ENCODE assay signal across 8 cellular contexts in the genomic region with DNA sequence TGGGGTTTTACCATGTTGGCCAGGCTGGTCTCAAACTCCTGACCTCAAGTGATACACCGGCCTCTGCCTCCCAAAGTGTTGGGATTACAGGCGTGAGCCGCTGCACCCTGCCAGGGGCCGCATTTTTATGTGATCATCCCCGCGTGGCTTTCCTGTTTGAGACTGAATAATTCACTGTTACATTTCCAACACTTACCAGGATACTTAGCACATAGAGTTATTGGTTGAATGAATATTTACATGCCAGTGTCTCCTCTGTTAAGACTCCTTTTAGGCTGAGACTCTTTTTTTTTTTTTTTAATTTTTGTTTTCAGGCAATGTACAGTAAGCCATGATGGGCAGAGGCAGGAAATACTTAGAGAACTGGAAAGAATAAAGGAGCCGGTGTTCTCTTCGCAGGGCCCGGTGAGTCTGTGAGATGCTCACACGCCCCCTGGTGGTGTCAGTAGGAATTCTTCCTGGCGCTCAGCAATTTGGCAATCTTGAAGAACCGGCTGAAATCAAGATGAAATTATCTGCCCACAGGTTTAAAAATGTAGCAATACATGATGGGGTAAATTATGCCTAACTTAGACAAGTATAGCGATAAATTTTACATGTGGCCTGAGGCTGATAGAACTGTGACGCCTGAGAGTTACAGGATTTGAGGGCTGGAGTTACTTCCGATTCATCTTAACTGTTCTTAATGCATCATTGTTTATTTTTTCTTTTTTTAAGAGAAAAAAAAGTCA. TPM values are rescaled to one million over a fixed set of nuclear protein-coding genes. Genes with fewer than 3 reads are reported as not detected.
DNase-seq lines count a peak whose midpoint lies in the region; ATAC-seq and TF ChIP-seq lines count a peak whose summit lies in the region.

No MANE protein-coding gene starts in this region.

- ATAC-seq in GM23338 (peak; percentile 88), HG03139 (IDR thresholded peaks at IDR 0.05; ENCODE audit: unreplicated experiment) (no peak)

- no peaks in the 10 kb centered on the region for H3K9me3 Mint-ChIP-seq in GM23338

- H3K27ac ChIP-seq in GM23338 (ENCODE audit: low read depth) (no peak overlapping the region), caudate nucleus (ENCODE audit: low read depth, low read length) (peak overlapping the region; percentile 48)

- no peaks in the 10 kb centered on the region for H4K20me1 ChIP-seq in GM23338 (replicated peaks; ENCODE audit: insufficient read depth)

- H3K4me2 ChIP-seq in GM23338, result no peak overlapping the region

- no peaks in the 10 kb centered on the region for H3K36me3 Mint-ChIP-seq in GM23338 (ENCODE audit: low read depth)

- no peaks in the 10 kb centered on the region for H3K9me2 ChIP-seq in GM23338 (ENCODE audit: insufficient read depth)

- H2AFZ ChIP-seq in GM23338, result no peak overlapping the region

- H3K27me3 Mint-ChIP-seq in GM23338 (ENCODE audit: insufficient read depth, low read depth, poor library complexity), result peaks cover 6% of the 10 kb centered on the region

- TF ChIP-seq CTCF in GM23338 (conservative IDR thresholded peaks at IDR 0.05; ENCODE audit: low read depth in 2 of 2), result peak; percentile 83 to 96
- TF ChIP-seq CTCF in kidney epithelial cell (IDR thresholded peaks at IDR 0.05; ENCODE audit: insufficient read depth, low read length, poor library complexity, severe bottlenecking), result peak; percentile 93

- H3K27ac Mint-ChIP-seq in GM23338, result no peak overlapping the region

- H3K36me3 ChIP-seq in GM23338 (ENCODE audit: insufficient read depth) (no peaks in the 10 kb centered on the region), kidney epithelial cell (ENCODE audit: control insufficient read depth, insufficient read depth, low read length) (no peaks in the 10 kb centered on the region)

- peak; percentile 85 for DNase-seq in AG08396 (ENCODE audit: low spot score)
- peak; percentile 92 for DNase-seq in GM23338 (ENCODE audit: low spot score)
- DNase-seq in NCI-H446 treated with DMSO at 0.1 percent for 48 hours (lab: John Stamatoyannopoulos, UW), result peak; percentile 37
- DNase-seq in activated CD4-positive, CD25-positive, alpha-beta regulatory T cell treated with anti-CD3 and anti-CD28 coated beads, Interleukin-2, amount 50 U/mL, for 16 hours (ENCODE audit: low read depth, low spot score), result peak; percentile 69
- peak in 59 of 61 donors; percentile 30 to 93 (median 68) for DNase-seq in caudate nucleus (lab: John Stamatoyannopoulos, UW)
- DNase-seq in kidney epithelial cell (ENCODE audit: low read depth), result peak; percentile 49
- DNase-seq in stimulated activated CD4-positive, alpha-beta T cell treated with anti-CD3 and anti-CD28 coated beads, Interleukin-1b, Interleukin-23, amount 100 ng/mL, for 24 hours (ENCODE audit: low read depth in 4 of 4, low spot score in 1 of 4), result peak; percentile 63 to 75 (median 70)

- no peak overlapping the region for H3K4me3 ChIP-seq in GM23338
- H3K4me3 ChIP-seq in kidney epithelial cell (ENCODE audit: low read depth, low read length), result no peak overlapping the region

- 0 out of 3 replicates have a peak, but pooled peaks cover 2% of the 10 kb centered on the region for H3K4me1 Mint-ChIP-seq in GM23338

- H3K4me1 ChIP-seq in GM23338 (ENCODE audit: insufficient read depth), result no peaks in the 10 kb centered on the region

- no peak overlapping the region for H3K4me3 Mint-ChIP-seq in GM23338

- no peaks in the 10 kb centered on the region for H3K27me3 ChIP-seq in GM23338 (ENCODE audit: insufficient read depth)
- no peaks in the 10 kb centered on the region for H3K27me3 ChIP-seq in kidney epithelial cell (ENCODE audit: control insufficient read depth, insufficient read depth, low read length)

- H3K79me2 ChIP-seq in GM23338 (replicated peaks; ENCODE audit: insufficient read depth), result no peaks in the 10 kb centered on the region

- H3F3A ChIP-seq in GM23338 (replicated peaks; ENCODE audit: low read depth), result no peaks in the 10 kb centered on the region

TF ChIP-seq in GM23338, 12 proteins besides CTCF, POLR2A, EP300 and RAD21 (continues in another document):
- TF ChIP-seq JUNB (IDR thresholded peaks at IDR 0.05; ENCODE audit: unreplicated experiment) (no peak), ZNF331 (CRISPR knock-in tag; IDR thresholded peaks at IDR 0.05; ENCODE audit: low read depth) (no peak), POLR2AphosphoS5 (IDR thresholded peaks at IDR 0.05; ENCODE audit: low read depth) (no peak), EZH2phosphoT487 (IDR thresholded peaks at IDR 0.05; ENCODE audit: unreplicated experiment) (no peak), STAT1 (IDR thresholded peaks at IDR 0.05; ENCODE audit: unreplicated experiment) (no peak), ZNF114 (CRISPR knock-in tag; IDR thresholded peaks at IDR 0.05) (no peak), NANOG (IDR thresholded peaks at IDR 0.05; ENCODE audit: borderline replicate concordance) (no peak)
- TF ChIP-seq, protein P1, sequence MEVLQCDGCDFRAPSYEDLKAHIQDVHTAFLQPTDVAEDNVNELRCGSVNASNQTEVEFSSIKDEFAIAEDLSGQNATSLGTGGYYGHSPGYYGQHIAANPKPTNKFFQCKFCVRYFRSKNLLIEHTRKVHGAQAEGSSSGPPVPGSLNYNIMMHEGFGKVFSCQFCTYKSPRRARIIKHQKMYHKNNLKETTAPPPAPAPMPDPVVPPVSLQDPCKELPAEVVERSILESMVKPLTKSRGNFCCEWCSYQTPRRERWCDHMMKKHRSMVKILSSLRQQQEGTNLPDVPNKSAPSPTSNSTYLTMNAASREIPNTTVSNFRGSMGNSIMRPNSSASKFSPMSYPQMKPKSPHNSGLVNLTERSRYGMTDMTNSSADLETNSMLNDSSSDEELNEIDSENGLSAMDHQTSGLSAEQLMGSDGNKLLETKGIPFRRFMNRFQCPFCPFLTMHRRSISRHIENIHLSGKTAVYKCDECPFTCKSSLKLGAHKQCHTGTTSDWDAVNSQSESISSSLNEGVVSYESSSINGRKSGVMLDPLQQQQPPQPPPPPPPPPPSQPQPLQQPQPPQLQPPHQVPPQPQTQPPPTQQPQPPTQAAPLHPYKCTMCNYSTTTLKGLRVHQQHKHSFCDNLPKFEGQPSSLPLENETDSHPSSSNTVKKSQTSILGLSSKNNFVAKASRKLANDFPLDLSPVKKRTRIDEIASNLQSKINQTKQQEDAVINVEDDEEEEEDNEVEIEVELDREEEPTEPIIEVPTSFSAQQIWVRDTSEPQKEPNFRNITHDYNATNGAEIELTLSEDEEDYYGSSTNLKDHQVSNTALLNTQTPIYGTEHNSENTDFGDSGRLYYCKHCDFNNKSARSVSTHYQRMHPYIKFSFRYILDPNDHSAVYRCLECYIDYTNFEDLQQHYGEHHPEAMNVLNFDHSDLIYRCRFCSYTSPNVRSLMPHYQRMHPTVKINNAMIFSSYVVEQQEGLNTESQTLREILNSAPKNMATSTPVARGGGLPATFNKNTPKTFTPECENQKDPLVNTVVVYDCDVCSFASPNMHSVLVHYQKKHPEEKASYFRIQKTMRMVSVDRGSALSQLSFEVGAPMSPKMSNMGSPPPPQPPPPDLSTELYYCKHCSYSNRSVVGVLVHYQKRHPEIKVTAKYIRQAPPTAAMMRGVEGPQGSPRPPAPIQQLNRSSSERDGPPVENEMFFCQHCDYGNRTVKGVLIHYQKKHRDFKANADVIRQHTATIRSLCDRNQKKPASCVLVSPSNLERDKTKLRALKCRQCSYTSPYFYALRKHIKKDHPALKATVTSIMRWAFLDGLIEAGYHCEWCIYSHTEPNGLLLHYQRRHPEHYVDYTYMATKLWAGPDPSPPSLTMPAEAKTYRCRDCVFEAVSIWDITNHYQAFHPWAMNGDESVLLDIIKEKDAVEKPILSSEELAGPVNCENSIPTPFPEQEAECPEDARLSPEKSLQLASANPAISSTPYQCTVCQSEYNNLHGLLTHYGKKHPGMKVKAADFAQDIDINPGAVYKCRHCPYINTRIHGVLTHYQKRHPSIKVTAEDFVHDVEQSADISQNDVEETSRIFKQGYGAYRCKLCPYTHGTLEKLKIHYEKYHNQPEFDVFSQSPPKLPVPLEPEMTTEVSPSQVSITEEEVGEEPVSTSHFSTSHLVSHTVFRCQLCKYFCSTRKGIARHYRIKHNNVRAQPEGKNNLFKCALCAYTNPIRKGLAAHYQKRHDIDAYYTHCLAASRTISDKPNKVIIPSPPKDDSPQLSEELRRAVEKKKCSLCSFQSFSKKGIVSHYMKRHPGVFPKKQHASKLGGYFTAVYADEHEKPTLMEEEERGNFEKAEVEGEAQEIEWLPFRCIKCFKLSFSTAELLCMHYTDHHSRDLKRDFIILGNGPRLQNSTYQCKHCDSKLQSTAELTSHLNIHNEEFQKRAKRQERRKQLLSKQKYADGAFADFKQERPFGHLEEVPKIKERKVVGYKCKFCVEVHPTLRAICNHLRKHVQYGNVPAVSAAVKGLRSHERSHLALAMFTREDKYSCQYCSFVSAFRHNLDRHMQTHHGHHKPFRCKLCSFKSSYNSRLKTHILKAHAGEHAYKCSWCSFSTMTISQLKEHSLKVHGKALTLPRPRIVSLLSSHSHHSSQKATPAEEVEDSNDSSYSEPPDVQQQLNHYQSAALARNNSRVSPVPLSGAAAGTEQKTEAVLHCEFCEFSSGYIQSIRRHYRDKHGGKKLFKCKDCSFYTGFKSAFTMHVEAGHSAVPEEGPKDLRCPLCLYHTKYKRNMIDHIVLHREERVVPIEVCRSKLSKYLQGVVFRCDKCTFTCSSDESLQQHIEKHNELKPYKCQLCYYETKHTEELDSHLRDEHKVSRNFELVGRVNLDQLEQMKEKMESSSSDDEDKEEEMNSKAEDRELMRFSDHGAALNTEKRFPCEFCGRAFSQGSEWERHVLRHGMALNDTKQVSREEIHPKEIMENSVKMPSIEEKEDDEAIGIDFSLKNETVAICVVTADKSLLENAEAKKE (CRISPR knock-in tag; IDR thresholded peaks at IDR 0.05), result no peak
- TF ChIP-seq, protein P2, sequence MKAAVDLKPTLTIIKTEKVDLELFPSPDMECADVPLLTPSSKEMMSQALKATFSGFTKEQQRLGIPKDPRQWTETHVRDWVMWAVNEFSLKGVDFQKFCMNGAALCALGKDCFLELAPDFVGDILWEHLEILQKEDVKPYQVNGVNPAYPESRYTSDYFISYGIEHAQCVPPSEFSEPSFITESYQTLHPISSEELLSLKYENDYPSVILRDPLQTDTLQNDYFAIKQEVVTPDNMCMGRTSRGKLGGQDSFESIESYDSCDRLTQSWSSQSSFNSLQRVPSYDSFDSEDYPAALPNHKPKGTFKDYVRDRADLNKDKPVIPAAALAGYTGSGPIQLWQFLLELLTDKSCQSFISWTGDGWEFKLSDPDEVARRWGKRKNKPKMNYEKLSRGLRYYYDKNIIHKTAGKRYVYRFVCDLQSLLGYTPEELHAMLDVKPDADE (IDR thresholded peaks at IDR 0.05), result no peak

RNA-seq across cellular contexts. Expression of a gene that starts 7.6 kb away (rescaled TPM):
- 211 and 279 TPM in 2 replicates for total RNA-seq in GM23338 (2014; rRNA removed; shearing (Covaris generic))
- polyA plus RNA-seq in GM23338 (2016; fragmentation: Nextera tagmentation; extraction: Ambion mirVana), result 153 and 155 TPM in 2 replicates
- total RNA-seq in kidney epithelial cell, result 138 and 216 TPM in 2 replicates

RNA-seq across cellular contexts. Expression of a gene that starts 13.2 kb away (rescaled TPM):
- total RNA-seq in GM23338 (2014; rRNA removed; shearing (Covaris generic)), result 8.7 and 9.3 TPM in 2 replicates
- polyA plus RNA-seq in GM23338 (2016; fragmentation: Nextera tagmentation; extraction: Ambion mirVana), result 4.9 and 5.3 TPM in 2 replicates
- 3.9 and 5.1 TPM in 2 replicates for total RNA-seq in kidney epithelial cell

RNA-seq across cellular contexts. Expression of a gene that starts 54.2 kb away (rescaled TPM):
- total RNA-seq in GM23338 (2014; rRNA removed; shearing (Covaris generic)), result 2.9 and 4.2 TPM in 2 replicates
- polyA plus RNA-seq in GM23338 (2016; fragmentation: Nextera tagmentation; extraction: Ambion mirVana), result 7.9 and 8.4 TPM in 2 replicates
- 1.0 TPM in 1 of 2 replicates, not detected in the other for total RNA-seq in kidney epithelial cell

Comparison
In these comparisons a context has a peak if more than half of its experiments do, and no peak if none do; other contexts are left out.
1. DNase-seq: peak in every context shown above with its lines; median percentile 92 in GM23338; 85 in AG08396; 70 in stimulated activated CD4-positive, alpha-beta T cell treated with anti-CD3 and anti-CD28 coated beads, Interleukin-1b, Interleukin-23, amount 100 ng/mL, for 24 hours; 69 in activated CD4-positive, CD25-positive, alpha-beta regulatory T cell treated with anti-CD3 and anti-CD28 coated beads, Interleukin-2, amount 50 U/mL, for 16 hours; 68 in caudate nucleus; 49 in kidney epithelial cell; 37 in NCI-H446 treated with DMSO at 0.1 percent for 48 hours.